In the genomic region with DNA sequence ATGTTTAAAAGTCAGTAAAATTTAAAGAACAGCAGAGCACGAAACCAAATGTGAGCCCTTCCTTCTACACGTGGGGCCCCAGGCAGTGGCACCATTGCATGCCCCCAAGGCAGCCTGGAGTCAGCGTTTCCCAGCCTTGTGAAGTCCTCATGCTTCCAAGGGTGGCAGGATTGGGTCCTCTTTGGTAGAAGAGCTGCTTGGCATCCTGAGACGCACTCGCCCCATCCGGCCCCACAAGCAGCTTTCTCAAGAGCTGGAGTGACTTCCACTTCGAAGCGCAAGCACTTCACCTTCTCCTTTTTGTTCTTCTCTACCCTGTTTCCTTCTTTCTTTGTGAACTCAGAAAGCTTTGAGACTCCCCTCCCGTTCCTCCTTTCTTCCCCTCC, we compare ENCODE assay signal across 9 cellular contexts. TPM values are rescaled to one million over a fixed set of nuclear protein-coding genes. Genes with fewer than 3 reads are reported as not detected.
DNase-seq lines count a peak whose midpoint lies in the region; ATAC-seq and TF ChIP-seq lines count a peak whose summit lies in the region.
"Had no signal": no experiment of that assay in that cellular context is flagged by ENCODE, and none has a peak within 500 bp of the region (broad histone marks: within the 10 kb centered on the region; RNA-seq: fewer than 3 reads in every experiment).

No MANE protein-coding gene starts in this region.

- TF ChIP-seq CTCF in ascending aorta (IDR thresholded peaks at IDR 0.05) (no peak), type B pancreatic cell (conservative IDR thresholded peaks at IDR 0.05) (no peak)

- H3K4me3 ChIP-seq in ascending aorta (no peak overlapping the region), mesenchymal stem cell (ENCODE audit: insufficient read depth in 1 of 2, low read depth in 1 of 2, low read length in 2 of 2) (no peak overlapping the region)

- H3K9me3 ChIP-seq in ascending aorta (no peaks in the 10 kb centered on the region), mesenchymal stem cell (ENCODE audit: control insufficient read depth, low read length) (no peaks in the 10 kb centered on the region)

- no peak overlapping the region for H3K4me3 Mint-ChIP-seq in activated naive CD4-positive, alpha-beta T cell treated with anti-CD3 and anti-CD28 coated beads for 36 hours
- peak overlapping the region; percentile 65 for H3K4me3 Mint-ChIP-seq in type B pancreatic cell

- H4K8ac ChIP-seq in mesenchymal stem cell (ENCODE audit: low read length): peak overlapping the region; percentile 70

- no peak overlapping the region for H3K4me2 ChIP-seq in mesenchymal stem cell (ENCODE audit: low read length, poor library complexity, severe bottlenecking)

- no peak overlapping the region for H3K14ac ChIP-seq in mesenchymal stem cell (ENCODE audit: low read length in 2 of 2)

- peaks cover 5% of the 10 kb centered on the region for H3K36me3 Mint-ChIP-seq in activated naive CD4-positive, alpha-beta T cell treated with anti-CD3 and anti-CD28 coated beads for 36 hours (ENCODE audit: low read depth)
- no peaks in the 10 kb centered on the region for H3K36me3 Mint-ChIP-seq in type B pancreatic cell

- H2AK5ac ChIP-seq in mesenchymal stem cell (ENCODE audit: low read length, severe bottlenecking): peak overlapping the region; percentile 24

- intact Hi-C loops in activated naive CD4-positive, alpha-beta T cell treated with anti-CD3 and anti-CD28 coated beads for 36 hours (cut with micrococcal nuclease): loop anchor here (5.0 kb wide), 1 partner anchor 196 kb away; the partner anchor contains the start of genes CIB1 and GDPGP1
- intact Hi-C loops in ascending aorta (cut with DNase I): no loop called here

- no peaks in the 10 kb centered on the region for H3K4me1 ChIP-seq in ascending aorta
- peaks cover 43% of the 10 kb centered on the region for H3K4me1 ChIP-seq in mesenchymal stem cell (ENCODE audit: control insufficient read depth, insufficient read depth, low read depth, low read length)

- ATAC-seq in GM21447 (IDR thresholded peaks at IDR 0.05; ENCODE audit: unreplicated experiment) (no peak), HG02885 (IDR thresholded peaks at IDR 0.05; ENCODE audit: poor library complexity, unreplicated experiment) (no peak)

- H3K9ac ChIP-seq in mesenchymal stem cell (ENCODE audit: low read length): no peak overlapping the region

- peak; percentile 34 for DNase-seq in activated naive CD4-positive, alpha-beta T cell treated with anti-CD3 and anti-CD28 coated beads for 36 hours
- no peak for DNase-seq in activated naive CD4-positive, alpha-beta T cell treated with anti-CD3 and anti-CD28 coated beads, Interleukin-2, amount 50 U/mL, for 16 hours
- peak; percentile 26 to 66 for DNase-seq in ascending aorta (ENCODE audit: low spot score in 2 of 2)
- no peak for DNase-seq in mesenchymal stem cell
- DNase-seq in type B pancreatic cell (ENCODE audit: extremely low spot score, unreplicated experiment): no peak
- no peak for DNase-seq in NCI-H1105 treated with DMSO at 0.1 percent for 48 hours (lab: John Stamatoyannopoulos, UW)
- DNase-seq: amniotic stem cell had no signal

- no peaks in the 10 kb centered on the region for H3K27me3 Mint-ChIP-seq in activated naive CD4-positive, alpha-beta T cell treated with anti-CD3 and anti-CD28 coated beads for 36 hours (ENCODE audit: low read depth)
- H3K27me3 Mint-ChIP-seq in type B pancreatic cell: no peaks in the 10 kb centered on the region

- H3K27ac ChIP-seq in ascending aorta (peak overlapping the region; percentile 13 to 74), mesenchymal stem cell (ENCODE audit: low read length, poor library complexity, severe bottlenecking) (no peak overlapping the region)

- H4K91ac ChIP-seq in mesenchymal stem cell (ENCODE audit: low read length): peak overlapping the region; percentile 64

- WGBS in mesenchymal stem cell: 85% methylated on average over 9 of the region's 9 CpGs

- peaks cover 36% of the 10 kb centered on the region for H3K79me1 ChIP-seq in mesenchymal stem cell (replicated peaks; ENCODE audit: low read length, poor library complexity, severe bottlenecking)

- peak overlapping the region; percentile 81 for H2BK120ac ChIP-seq in mesenchymal stem cell (ENCODE audit: low read depth, low read length)

- H3K27me3 ChIP-seq in ascending aorta (no peaks in the 10 kb centered on the region), mesenchymal stem cell (ENCODE audit: control insufficient read depth in 1 of 2, insufficient read depth in 1 of 2, low read length in 2 of 2) (no peaks in the 10 kb centered on the region)

- H3K23ac ChIP-seq in mesenchymal stem cell (ENCODE audit: low read length in 2 of 2): no peak overlapping the region

- H3K36me3 ChIP-seq in ascending aorta (no peaks in the 10 kb centered on the region), mesenchymal stem cell (ENCODE audit: control insufficient read depth in 1 of 2, insufficient read depth in 2 of 2, low read depth in 1 of 2, low read length in 2 of 2) (peaks cover 0 to 4% of the 10 kb centered on the region in 2 experiments)

- H3K27ac Mint-ChIP-seq in activated naive CD4-positive, alpha-beta T cell treated with anti-CD3 and anti-CD28 coated beads for 36 hours: peak overlapping the region; percentile 48
- peak overlapping the region; percentile 90 for H3K27ac Mint-ChIP-seq in type B pancreatic cell

- no peak overlapping the region for H2AFZ ChIP-seq in mesenchymal stem cell (ENCODE audit: low read depth, low read length)

- peak overlapping the region in 1 of 2 experiments; percentile 69 for H3K18ac ChIP-seq in mesenchymal stem cell (ENCODE audit: low read depth in 1 of 2, low read length in 2 of 2)

- H2BK12ac ChIP-seq in mesenchymal stem cell (ENCODE audit: low read length in 2 of 2): peak overlapping the region in 1 of 2 experiments; percentile 35

- no peak overlapping the region for H2BK5ac ChIP-seq in mesenchymal stem cell (ENCODE audit: low read depth, low read length, poor library complexity, severe bottlenecking)

- H3K9me3 Mint-ChIP-seq in activated naive CD4-positive, alpha-beta T cell treated with anti-CD3 and anti-CD28 coated beads for 36 hours: no peaks in the 10 kb centered on the region
- H3K9me3 Mint-ChIP-seq in type B pancreatic cell: no peaks in the 10 kb centered on the region

- peak overlapping the region in 1 of 2 experiments; percentile 12 for H3K4ac ChIP-seq in mesenchymal stem cell (ENCODE audit: low read depth in 1 of 2, low read length in 2 of 2)

- H3K4me1 Mint-ChIP-seq in activated naive CD4-positive, alpha-beta T cell treated with anti-CD3 and anti-CD28 coated beads for 36 hours (ENCODE audit: low read depth): peaks cover 83% of the 10 kb centered on the region
- H3K4me1 Mint-ChIP-seq in type B pancreatic cell (ENCODE audit: unreplicated experiment): peaks cover 71% of the 10 kb centered on the region

- H2BK15ac ChIP-seq in mesenchymal stem cell (ENCODE audit: low read depth, poor library complexity, severe bottlenecking): no peak overlapping the region

- CTCF ChIA-PET in activated naive CD4-positive, alpha-beta T cell treated with anti-CD3 and anti-CD28 coated beads for 36 hours (lab: Charles Lee): interaction anchor here (0.6 to 2.9 kb wide), 2 partner anchors 31 to 35 kb away, joined by 4 to 13 read pairs; no protein-coding TSS in a partner anchor

RNA-seq across cellular contexts. Expression of gene ZNF710, which starts 34.7 kb away (rescaled TPM):
- total RNA-seq in activated naive CD4-positive, alpha-beta T cell treated with anti-CD3 and anti-CD28 coated beads for 36 hours: 10 to 100 TPM; 17.3 to 19.8 TPM
- total RNA-seq in ascending aorta (3.5 TPM), type B pancreatic cell (ENCODE audit: low replicate concordance) (34.7 and 47.2 TPM in 2 replicates)
- 23.3 TPM for polyA plus RNA-seq in mesenchymal stem cell (2013, experiment 1 of 2)
- polyA plus RNA-seq in mesenchymal stem cell (2013, experiment 2 of 2): 23.3 TPM

Comparison
In these comparisons a context has a peak if more than half of its experiments do, and no peak if none do; other contexts are left out.
1. DNase-seq: peak in activated naive CD4-positive, alpha-beta T cell treated with anti-CD3 and anti-CD28 coated beads for 36 hours (single experiment) and ascending aorta (2 of 2); none in activated naive CD4-positive, alpha-beta T cell treated with anti-CD3 and anti-CD28 coated beads, Interleukin-2, amount 50 U/mL, for 16 hours (single experiment), mesenchymal stem cell (single experiment), type B pancreatic cell (single experiment) and NCI-H1105 treated with DMSO at 0.1 percent for 48 hours (single experiment).